In the genomic region with DNA sequence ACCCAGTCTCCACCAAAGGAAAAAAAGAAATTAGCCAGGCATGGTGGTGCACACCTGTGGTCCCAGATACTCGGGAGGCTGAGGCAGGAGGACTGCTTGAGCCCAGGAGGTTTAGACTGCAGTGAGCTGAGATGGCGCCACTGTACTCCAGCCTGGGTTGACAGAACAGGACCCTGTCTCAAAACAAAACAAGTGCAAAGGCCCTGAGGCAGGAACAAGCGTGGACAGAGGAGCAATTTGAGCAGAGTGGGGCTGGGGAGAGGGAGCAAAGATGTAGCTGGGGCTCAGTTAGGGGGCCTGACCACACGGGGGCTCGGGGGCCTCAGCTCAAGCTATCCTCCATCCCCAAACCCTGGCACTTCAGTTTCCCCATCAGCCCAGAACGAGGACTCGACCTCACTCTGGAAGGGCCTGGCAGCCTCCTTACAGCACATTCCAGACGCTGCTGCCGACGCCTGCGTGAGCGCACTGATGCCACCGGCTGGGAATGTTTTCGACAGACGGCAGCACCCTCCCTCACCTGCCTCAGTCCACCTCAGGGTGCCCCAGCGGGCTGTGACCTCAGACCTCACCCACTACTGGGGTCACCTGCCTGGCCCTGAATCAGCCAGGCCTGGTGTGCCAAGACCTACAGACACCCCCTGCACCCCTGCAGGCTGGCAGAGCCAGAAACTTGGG, we compare ENCODE assay signal across 1 cellular context.
TF ChIP-seq lines count a peak whose summit lies in the region.

No MANE protein-coding gene starts in this region.

TF ChIP-seq in Ishikawa, 13 proteins besides CTCF, POLR2A, EP300 and RAD21 (continued from another document):
- TF ChIP-seq, protein P1, sequence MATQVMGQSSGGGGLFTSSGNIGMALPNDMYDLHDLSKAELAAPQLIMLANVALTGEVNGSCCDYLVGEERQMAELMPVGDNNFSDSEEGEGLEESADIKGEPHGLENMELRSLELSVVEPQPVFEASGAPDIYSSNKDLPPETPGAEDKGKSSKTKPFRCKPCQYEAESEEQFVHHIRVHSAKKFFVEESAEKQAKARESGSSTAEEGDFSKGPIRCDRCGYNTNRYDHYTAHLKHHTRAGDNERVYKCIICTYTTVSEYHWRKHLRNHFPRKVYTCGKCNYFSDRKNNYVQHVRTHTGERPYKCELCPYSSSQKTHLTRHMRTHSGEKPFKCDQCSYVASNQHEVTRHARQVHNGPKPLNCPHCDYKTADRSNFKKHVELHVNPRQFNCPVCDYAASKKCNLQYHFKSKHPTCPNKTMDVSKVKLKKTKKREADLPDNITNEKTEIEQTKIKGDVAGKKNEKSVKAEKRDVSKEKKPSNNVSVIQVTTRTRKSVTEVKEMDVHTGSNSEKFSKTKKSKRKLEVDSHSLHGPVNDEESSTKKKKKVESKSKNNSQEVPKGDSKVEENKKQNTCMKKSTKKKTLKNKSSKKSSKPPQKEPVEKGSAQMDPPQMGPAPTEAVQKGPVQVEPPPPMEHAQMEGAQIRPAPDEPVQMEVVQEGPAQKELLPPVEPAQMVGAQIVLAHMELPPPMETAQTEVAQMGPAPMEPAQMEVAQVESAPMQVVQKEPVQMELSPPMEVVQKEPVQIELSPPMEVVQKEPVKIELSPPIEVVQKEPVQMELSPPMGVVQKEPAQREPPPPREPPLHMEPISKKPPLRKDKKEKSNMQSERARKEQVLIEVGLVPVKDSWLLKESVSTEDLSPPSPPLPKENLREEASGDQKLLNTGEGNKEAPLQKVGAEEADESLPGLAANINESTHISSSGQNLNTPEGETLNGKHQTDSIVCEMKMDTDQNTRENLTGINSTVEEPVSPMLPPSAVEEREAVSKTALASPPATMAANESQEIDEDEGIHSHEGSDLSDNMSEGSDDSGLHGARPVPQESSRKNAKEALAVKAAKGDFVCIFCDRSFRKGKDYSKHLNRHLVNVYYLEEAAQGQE (IDR thresholded peaks at IDR 0.05; ENCODE audit: low read depth): no peak
- TF ChIP-seq TEAD4 (IDR thresholded peaks at IDR 0.05) (peak; percentile 50; the same call in 1 of the 2 replicates), FOXM1 (IDR thresholded peaks at IDR 0.05; ENCODE audit: borderline replicate concordance, low read depth) (no peak), EGR1 (IDR thresholded peaks at IDR 0.05) (no peak), NFIC (IDR thresholded peaks at IDR 0.05) (no peak), CREB1 (IDR thresholded peaks at IDR 0.05; ENCODE audit: low read depth) (no peak), ZBTB7A (IDR thresholded peaks at IDR 0.05; ENCODE audit: low read depth) (no peak), CEBPB (IDR thresholded peaks at IDR 0.05) (no peak), TCF12 (IDR thresholded peaks at IDR 0.05; ENCODE audit: low read depth) (peak; percentile 61)
- TF ChIP-seq, protein P2, sequence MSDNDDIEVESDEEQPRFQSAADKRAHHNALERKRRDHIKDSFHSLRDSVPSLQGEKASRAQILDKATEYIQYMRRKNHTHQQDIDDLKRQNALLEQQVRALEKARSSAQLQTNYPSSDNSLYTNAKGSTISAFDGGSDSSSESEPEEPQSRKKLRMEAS (IDR thresholded peaks at IDR 0.05): no peak
TF ChIP-seq in Ishikawa: peak in this region for 2.
